12 cellular contexts compared by ENCODE assay signal in the genomic region with DNA sequence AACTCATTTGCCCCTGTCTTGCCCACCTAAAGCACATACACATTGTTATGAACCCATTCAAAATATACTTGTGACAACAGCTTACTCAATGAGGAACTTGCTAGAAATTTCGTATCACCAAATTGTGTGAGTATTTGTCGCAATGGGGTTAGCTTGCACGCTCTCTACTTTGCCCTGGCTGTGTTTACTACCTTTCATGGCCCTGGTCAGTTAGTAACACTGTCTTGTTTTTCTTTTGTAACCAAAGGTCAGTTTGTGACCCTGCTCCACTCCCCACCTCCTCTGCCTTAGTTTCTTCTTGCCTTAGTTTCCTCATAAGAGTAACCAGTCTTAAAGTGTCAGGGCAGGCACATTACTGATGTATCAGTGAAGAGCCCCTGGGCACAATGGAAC.
DNase-seq lines count a peak whose midpoint lies in the region; ATAC-seq and TF ChIP-seq lines count a peak whose summit lies in the region.
"Had no signal": no experiment of that assay in that cellular context is flagged by ENCODE, and none has a peak within 500 bp of the region (broad histone marks: within the 10 kb centered on the region; RNA-seq: fewer than 3 reads in every experiment).

No MANE protein-coding gene starts in this region.

- 89 to 90% methylated on average over 3 of the region's 3 CpGs for WGBS in GM23248 (ENCODE audit: low coverage in 1 of 2, low lambda C conversion rate in 2 of 2, missing lambda C conversion rate in 2 of 2), 2 experiments

- no peak overlapping the region for H3K9ac ChIP-seq in GM23248

- H3K27me3 Mint-ChIP-seq in brain (no peaks in the 10 kb centered on the region), natural killer cell (ENCODE audit: low read depth in 2 of 2) (no peaks in the 10 kb centered on the region)

- H3K27ac Mint-ChIP-seq in brain (peak overlapping the region in 3 of 5 experiments; percentile 4 to 89 (median 13)), natural killer cell (peak overlapping the region; percentile 69 to 77)
- H3K27ac Mint-ChIP-seq: CD8-positive, alpha-beta T cell had no signal

- CTCF ChIA-PET in A673 (lab: Charles Lee): no interaction called here

- peak overlapping the region; percentile 10 for H3K4me2 ChIP-seq in GM23248 (ENCODE audit: unreplicated experiment)

- H3K4me3 ChIP-seq in A673 (ENCODE audit: low read depth, low read length, poor library complexity, severe bottlenecking) (no peak overlapping the region), GM23248 (no peak overlapping the region)
- H3K4me3 ChIP-seq: sigmoid colon had no signal

- no peaks in the 10 kb centered on the region for H3K36me3 ChIP-seq in A673 (ENCODE audit: insufficient read depth, low read length, poor library complexity, severe bottlenecking)
- H3K36me3 ChIP-seq in GM23248 (ENCODE audit: low read depth): no peaks in the 10 kb centered on the region
- H3K36me3 ChIP-seq: sigmoid colon, WERI-Rb-1 had no signal

- BruUV-seq in A673 (replicated peaks; lab: Mats Ljungman, UMichigan): no TSS peak

- H3K27me3 ChIP-seq in A673 (replicated peaks; ENCODE audit: insufficient read depth, low read depth, low read length, poor library complexity): no peaks in the 10 kb centered on the region
- H3K27me3 ChIP-seq in GM23248 (replicated peaks; ENCODE audit: insufficient read depth): no peaks in the 10 kb centered on the region
- H3K27me3 ChIP-seq: sigmoid colon had no signal

- H3K4me3 Mint-ChIP-seq in brain (peak overlapping the region in 1 of 5 experiments; percentile 6), natural killer cell (peak overlapping the region; percentile 14)
- H3K4me3 Mint-ChIP-seq: CD8-positive, alpha-beta T cell had no signal

- H3K9me2 ChIP-seq in GM23248 (ENCODE audit: insufficient read depth): no peaks in the 10 kb centered on the region

- in situ Hi-C loops in GM23248 (cut with MboI): no loop called here

- no peaks in the 10 kb centered on the region for H3K9me3 Mint-ChIP-seq in brain
- no peaks in the 10 kb centered on the region for H3K9me3 Mint-ChIP-seq in natural killer cell
- H3K9me3 Mint-ChIP-seq: CD8-positive, alpha-beta T cell had no signal

- DNase-seq in A673 (ENCODE audit: low spot score): no peak
- DNase-seq in GM23248: no peak
- DNase-seq in natural killer cell: no peak
- no peak for DNase-seq in SKM-1 (lab: John Stamatoyannopoulos, UW; ENCODE audit: unreplicated experiment)
- DNase-seq in stimulated activated CD4-positive, alpha-beta T cell treated with anti-CD3 and anti-CD28 coated beads, Interleukin-4, amount 100 ng/mL, for 4 hours: no peak
- DNase-seq in stimulated activated CD4-positive, alpha-beta T cell treated with anti-CD3 and anti-CD28 coated beads, Interleukin-4, amount 100 ng/mL, for 24 hours: no peak
- DNase-seq: CD8-positive, alpha-beta T cell; NCI-H1048; sigmoid colon; WERI-Rb-1 had no signal

- H3K4me1 Mint-ChIP-seq in brain: peaks cover 14% of the 10 kb centered on the region
- peaks cover 27 to 37% of the 10 kb centered on the region in 2 donors for H3K4me1 Mint-ChIP-seq in natural killer cell

- no peaks in the 10 kb centered on the region for H3K79me2 ChIP-seq in GM23248 (ENCODE audit: insufficient read depth)

- H3K4me1 ChIP-seq in A673 (ENCODE audit: insufficient read depth, low read length, poor library complexity, severe bottlenecking): peaks cover 27% of the 10 kb centered on the region
- H3K4me1 ChIP-seq in GM23248 (ENCODE audit: insufficient read depth): peaks cover 28% of the 10 kb centered on the region

- no peaks in the 10 kb centered on the region for H4K20me1 ChIP-seq in GM23248 (ENCODE audit: insufficient read depth)

- H3F3A ChIP-seq in GM23248 (ENCODE audit: insufficient read depth): peaks cover 19% of the 10 kb centered on the region

- H3K27ac ChIP-seq in A673 (ENCODE audit: low read depth, low read length, poor library complexity, severe bottlenecking) (peak overlapping the region; percentile 59), GM23248 (no peak overlapping the region)
- H3K27ac ChIP-seq: WERI-Rb-1 had no signal

- TF ChIP-seq CTCF in A673 (conservative IDR thresholded peaks at IDR 0.05; ENCODE audit: low read depth, low read length): no peak
- TF ChIP-seq CTCF in brain (conservative IDR thresholded peaks at IDR 0.05): no peak
- no peak for TF ChIP-seq CTCF in natural killer cell (IDR thresholded peaks at IDR 0.05)

- H2AFZ ChIP-seq in GM23248: peak overlapping the region; percentile 68

- H3K36me3 Mint-ChIP-seq in brain (no peaks in the 10 kb centered on the region), natural killer cell (no peaks in the 10 kb centered on the region)
- H3K36me3 Mint-ChIP-seq: CD8-positive, alpha-beta T cell had no signal

- POLR2A ChIA-PET in A673 (lab: Charles Lee; ENCODE audit: low non-redundant PET): no interaction called here

- H3K9me3 ChIP-seq in A673 (ENCODE audit: low read depth, low read length, poor library complexity, severe bottlenecking): no peaks in the 10 kb centered on the region
- no peaks in the 10 kb centered on the region for H3K9me3 ChIP-seq in GM23248 (ENCODE audit: low read depth)
- H3K9me3 ChIP-seq: sigmoid colon had no signal

- ATAC-seq in natural killer cell (peak in 1 of 3 donors; percentile 44), GM19455 (IDR thresholded peaks at IDR 0.05; ENCODE audit: unreplicated experiment) (no peak)
- ATAC-seq: CD8-positive, alpha-beta T cell had no signal

- intact Hi-C loops in A673 (cut with micrococcal nuclease; ENCODE audit: unreplicated experiment): no loop called here
- intact Hi-C loops in natural killer cell (cut with micrococcal nuclease): no loop called here
